22 cellular contexts compared by ENCODE assay signal in genomic region chr4:180617203-180617602, GRCh38.
DNase-seq lines count a peak whose midpoint lies in the region; ATAC-seq, FAIRE-seq and TF ChIP-seq lines count a peak whose summit lies in the region.
"Had no signal": no experiment of that assay in that cellular context is flagged by ENCODE, and none has a peak within 500 bp of the region (broad histone marks: within the 10 kb centered on the region; RNA-seq: fewer than 3 reads in every experiment).

No MANE protein-coding gene starts in this region.

- no peak overlapping the region for H3K27ac Mint-ChIP-seq in activated CD8-positive, alpha-beta T cell treated with anti-CD3 and anti-CD28 coated beads, Interleukin-2, amount 10 ng/mL, durations not matched to agents 7 days and 5 days
- H3K27ac Mint-ChIP-seq: activated T-helper 17 cell treated with anti-CD3 and anti-CD28 coated beads, Interleukin-2, amount 50 U/mL, for 72 hours; naive B cell; stimulated activated effector memory CD8-positive, alpha-beta T cell treated with anti-CD3 and anti-CD28 coated beads, Interleukin-12 subunit alpha, Interleukin-12 subunit beta, amount 100 ng/mL, for 72 hours had no signal

- no peak overlapping the region for H3K4me3 ChIP-seq in HAP-1
- no peak overlapping the region for H3K4me3 ChIP-seq in epithelial cell of proximal tubule (ENCODE audit: low read depth, low read length)
- H3K4me3 ChIP-seq in small intestine (ENCODE audit: low read depth in 1 of 2, low read length in 2 of 2): no peak overlapping the region
- H3K4me3 ChIP-seq: adrenal gland, BLaER1, gastroesophageal sphincter, lower lobe of right lung, spleen, thyroid gland had no signal

- H3K4me1 ChIP-seq in HAP-1: peaks cover 12% of the 10 kb centered on the region
- H3K4me1 ChIP-seq in small intestine (ENCODE audit: control insufficient read depth in 2 of 2, insufficient read depth in 1 of 2, low read depth in 1 of 2, low read length in 1 of 2): no peaks in the 10 kb centered on the region
- H3K4me1 ChIP-seq: gastroesophageal sphincter, lower lobe of right lung, spleen, thyroid gland had no signal

- TF ChIP-seq CTCF in epithelial cell of proximal tubule (conservative IDR thresholded peaks at IDR 0.05; ENCODE audit: low read depth, low read length) (no peak), GM20000 (IDR thresholded peaks at IDR 0.05; ENCODE audit: extremely low read depth, missing control alignments) (no peak)

- H3K4me1 Mint-ChIP-seq in activated CD8-positive, alpha-beta T cell treated with anti-CD3 and anti-CD28 coated beads, Interleukin-2, amount 10 ng/mL, durations not matched to agents 7 days and 5 days (ENCODE audit: low read depth): no peaks in the 10 kb centered on the region
- H3K4me1 Mint-ChIP-seq: activated T-helper 17 cell treated with anti-CD3 and anti-CD28 coated beads, Interleukin-2, amount 50 U/mL, for 72 hours; naive B cell; stimulated activated effector memory CD8-positive, alpha-beta T cell treated with anti-CD3 and anti-CD28 coated beads, Interleukin-12 subunit alpha, Interleukin-12 subunit beta, amount 100 ng/mL, for 72 hours had no signal

- no peak overlapping the region for H3K4me3 Mint-ChIP-seq in activated CD8-positive, alpha-beta T cell treated with anti-CD3 and anti-CD28 coated beads, Interleukin-2, amount 10 ng/mL, durations not matched to agents 7 days and 5 days
- H3K4me3 Mint-ChIP-seq: activated T-helper 17 cell treated with anti-CD3 and anti-CD28 coated beads, Interleukin-2, amount 50 U/mL, for 72 hours; naive B cell; stimulated activated effector memory CD8-positive, alpha-beta T cell treated with anti-CD3 and anti-CD28 coated beads, Interleukin-12 subunit alpha, Interleukin-12 subunit beta, amount 100 ng/mL, for 72 hours had no signal

- FAIRE-seq in small intestine (lab: Jason Lieb, UNC): no peak

- H3K9me3 ChIP-seq in HAP-1: no peaks in the 10 kb centered on the region
- H3K9me3 ChIP-seq in small intestine (ENCODE audit: control insufficient read depth, low read depth): no peaks in the 10 kb centered on the region
- H3K9me3 ChIP-seq: BLaER1, lower lobe of right lung, spleen, thyroid gland had no signal

- WGBS in small intestine, 3 donors: 64 to 72% (median 67%) methylated on average over 6 of the region's 6 CpGs

- H3K36me3 Mint-ChIP-seq in activated CD8-positive, alpha-beta T cell treated with anti-CD3 and anti-CD28 coated beads, Interleukin-2, amount 10 ng/mL, durations not matched to agents 7 days and 5 days (ENCODE audit: low read depth): no peaks in the 10 kb centered on the region
- H3K36me3 Mint-ChIP-seq: naive B cell; stimulated activated effector memory CD8-positive, alpha-beta T cell treated with anti-CD3 and anti-CD28 coated beads, Interleukin-12 subunit alpha, Interleukin-12 subunit beta, amount 100 ng/mL, for 72 hours had no signal

- CTCF ChIA-PET in activated CD8-positive, alpha-beta T cell treated with anti-CD3 and anti-CD28 coated beads, Interleukin-2, amount 10 ng/mL, durations not matched to agents 7 days and 5 days (lab: Charles Lee): no interaction called here

- no peaks in the 10 kb centered on the region for H3K27me3 ChIP-seq in HAP-1 (ENCODE audit: low read depth)
- H3K27me3 ChIP-seq in small intestine (ENCODE audit: control insufficient read depth in 2 of 2, insufficient read depth in 2 of 2, low read length in 2 of 2): peaks cover 0 to 2% of the 10 kb centered on the region in 2 donors
- H3K27me3 ChIP-seq: adrenal gland, BLaER1, gastroesophageal sphincter, spleen, thyroid gland had no signal

- no peaks in the 10 kb centered on the region for H3K9me3 Mint-ChIP-seq in activated CD8-positive, alpha-beta T cell treated with anti-CD3 and anti-CD28 coated beads, Interleukin-2, amount 10 ng/mL, durations not matched to agents 7 days and 5 days (ENCODE audit: insufficient read depth)
- H3K9me3 Mint-ChIP-seq: activated T-helper 17 cell treated with anti-CD3 and anti-CD28 coated beads, Interleukin-2, amount 50 U/mL, for 72 hours; naive B cell had no signal

- POLR2A ChIA-PET in activated CD8-positive, alpha-beta T cell treated with anti-CD3 and anti-CD28 coated beads, Interleukin-2, amount 10 ng/mL, durations not matched to agents 7 days and 5 days (lab: Charles Lee): no interaction called here

- ATAC-seq in activated CD8-positive, alpha-beta T cell treated with anti-CD3 and anti-CD28 coated beads, Interleukin-2, amount 10 ng/mL, durations not matched to agents 7 days and 5 days: no peak
- ATAC-seq: activated T-helper 17 cell treated with anti-CD3 and anti-CD28 coated beads, Interleukin-2, amount 50 U/mL, for 72 hours; gastroesophageal sphincter; lower lobe of right lung; stimulated activated effector memory CD8-positive, alpha-beta T cell treated with anti-CD3 and anti-CD28 coated beads, Interleukin-12 subunit alpha, Interleukin-12 subunit beta, amount 100 ng/mL, for 72 hours had no signal

- H3K27ac ChIP-seq in small intestine (ENCODE audit: low read depth in 1 of 2, low read length in 1 of 2): no peak overlapping the region
- H3K27ac ChIP-seq: adrenal gland, BLaER1, gastroesophageal sphincter, lower lobe of right lung, spleen, thyroid gland, VCaP had no signal

- H3K27me3 Mint-ChIP-seq in activated CD8-positive, alpha-beta T cell treated with anti-CD3 and anti-CD28 coated beads, Interleukin-2, amount 10 ng/mL, durations not matched to agents 7 days and 5 days (ENCODE audit: low read depth): no peaks in the 10 kb centered on the region
- H3K27me3 Mint-ChIP-seq: activated T-helper 17 cell treated with anti-CD3 and anti-CD28 coated beads, Interleukin-2, amount 50 U/mL, for 72 hours; naive B cell had no signal

- no peaks in the 10 kb centered on the region for H3K36me3 ChIP-seq in HAP-1 (replicated peaks)
- H3K36me3 ChIP-seq in small intestine (ENCODE audit: control insufficient read depth in 2 of 2, insufficient read depth in 2 of 2, low read length in 2 of 2): no peaks in the 10 kb centered on the region
- H3K36me3 ChIP-seq: adrenal gland, BLaER1, gastroesophageal sphincter, lower lobe of right lung, spleen, thyroid gland had no signal

- in situ Hi-C loops in HAP-1 (cut with MboI; ENCODE audit: low sequenced_read_pairs): no loop called here

- DNase-seq in HAP-1 (ENCODE audit: low spot score in 2 of 2) (peak; percentile 25 to 31), MV-4-11 (lab: John Stamatoyannopoulos, UW) (peak; percentile 2), epithelial cell of proximal tubule (ENCODE audit: low read depth) (peak; percentile 52), small intestine (peak; percentile 19), cerebellum (ENCODE audit: low spot score) (no peak), GM20000 (ENCODE audit: low spot score) (no peak)
- DNase-seq in activated CD8-positive, alpha-beta T cell treated with anti-CD3 and anti-CD28 coated beads, Interleukin-2, amount 10 ng/mL, durations not matched to agents 7 days and 5 days: no peak
- DNase-seq: activated CD8-positive, alpha-beta memory T cell treated with anti-CD3 and anti-CD28 coated beads for 24 hours; lower lobe of right lung; naive B cell; NCI-H524 treated with DMSO at 0.1 percent for 48 hours; posterior cingulate gyrus; RPMI8226; spleen; SW 1271; thyroid gland had no signal

Comparison
In these comparisons a context has a peak if more than half of its experiments do, and no peak if none do; other contexts are left out.
1. DNase-seq: peak in HAP-1 (2 of 2), MV-4-11 (single experiment), epithelial cell of proximal tubule (single experiment) and small intestine (single experiment); none in cerebellum (single experiment), GM20000 (single experiment) and activated CD8-positive, alpha-beta T cell treated with anti-CD3 and anti-CD28 coated beads, Interleukin-2, amount 10 ng/mL, durations not matched to agents 7 days and 5 days (single experiment).